Comparison of ENCODE assay signal across 1 cellular context in genomic region chr1:236604218-236605029, GRCh38.
TF ChIP-seq lines count a peak whose summit lies in the region.

A gene with protein sequence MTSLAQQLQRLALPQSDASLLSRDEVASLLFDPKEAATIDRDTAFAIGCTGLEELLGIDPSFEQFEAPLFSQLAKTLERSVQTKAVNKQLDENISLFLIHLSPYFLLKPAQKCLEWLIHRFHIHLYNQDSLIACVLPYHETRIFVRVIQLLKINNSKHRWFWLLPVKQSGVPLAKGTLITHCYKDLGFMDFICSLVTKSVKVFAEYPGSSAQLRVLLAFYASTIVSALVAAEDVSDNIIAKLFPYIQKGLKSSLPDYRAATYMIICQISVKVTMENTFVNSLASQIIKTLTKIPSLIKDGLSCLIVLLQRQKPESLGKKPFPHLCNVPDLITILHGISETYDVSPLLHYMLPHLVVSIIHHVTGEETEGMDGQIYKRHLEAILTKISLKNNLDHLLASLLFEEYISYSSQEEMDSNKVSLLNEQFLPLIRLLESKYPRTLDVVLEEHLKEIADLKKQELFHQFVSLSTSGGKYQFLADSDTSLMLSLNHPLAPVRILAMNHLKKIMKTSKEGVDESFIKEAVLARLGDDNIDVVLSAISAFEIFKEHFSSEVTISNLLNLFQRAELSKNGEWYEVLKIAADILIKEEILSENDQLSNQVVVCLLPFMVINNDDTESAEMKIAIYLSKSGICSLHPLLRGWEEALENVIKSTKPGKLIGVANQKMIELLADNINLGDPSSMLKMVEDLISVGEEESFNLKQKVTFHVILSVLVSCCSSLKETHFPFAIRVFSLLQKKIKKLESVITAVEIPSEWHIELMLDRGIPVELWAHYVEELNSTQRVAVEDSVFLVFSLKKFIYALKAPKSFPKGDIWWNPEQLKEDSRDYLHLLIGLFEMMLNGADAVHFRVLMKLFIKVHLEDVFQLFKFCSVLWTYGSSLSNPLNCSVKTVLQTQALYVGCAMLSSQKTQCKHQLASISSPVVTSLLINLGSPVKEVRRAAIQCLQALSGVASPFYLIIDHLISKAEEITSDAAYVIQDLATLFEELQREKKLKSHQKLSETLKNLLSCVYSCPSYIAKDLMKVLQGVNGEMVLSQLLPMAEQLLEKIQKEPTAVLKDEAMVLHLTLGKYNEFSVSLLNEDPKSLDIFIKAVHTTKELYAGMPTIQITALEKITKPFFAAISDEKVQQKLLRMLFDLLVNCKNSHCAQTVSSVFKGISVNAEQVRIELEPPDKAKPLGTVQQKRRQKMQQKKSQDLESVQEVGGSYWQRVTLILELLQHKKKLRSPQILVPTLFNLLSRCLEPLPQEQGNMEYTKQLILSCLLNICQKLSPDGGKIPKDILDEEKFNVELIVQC (N-terminal part only) (minus strand): TSS chr1:236604516. CDS start chr1:236604095, 421 bp downstream.

TF ChIP-seq in K562, 482 proteins besides CTCF, POLR2A, EP300 and RAD21 (continued from another document and continues in another):
- TF ChIP-seq ZBTB9 (CRISPR knock-in tag; IDR thresholded peaks at IDR 0.05) (0 out of 2 replicates have a peak, but pooled peaks have one; percentile 26), NR1H2 (CRISPR knock-in tag; IDR thresholded peaks at IDR 0.05) (no peak), SRSF9 (IDR thresholded peaks at IDR 0.05; ENCODE audit: borderline replicate concordance, low read depth, low read length) (no peak), ZNF41 (CRISPR knock-in tag; conservative IDR thresholded peaks at IDR 0.05) (0 out of 2 replicates have a peak, but pooled peaks have one; percentile 56), ZNF174 (CRISPR knock-in tag; IDR thresholded peaks at IDR 0.05) (no peak), LEF1 (IDR thresholded peaks at IDR 0.05) (no peak; the same call in 1 of the 2 replicates), HDGF (IDR thresholded peaks at IDR 0.05) (no peak), ATF6 (CRISPR knock-in tag; IDR thresholded peaks at IDR 0.05) (no peak), TFAP4 (CRISPR knock-in tag; IDR thresholded peaks at IDR 0.05; ENCODE audit: borderline replicate concordance) (peak; percentile 89), CBFB (CRISPR knock-in tag; IDR thresholded peaks at IDR 0.05) (no peak), CHAMP1 (IDR thresholded peaks at IDR 0.05) (no peak), ZNF124 (CRISPR knock-in tag; IDR thresholded peaks at IDR 0.05) (no peak), SNRNP70 (optimal IDR thresholded peaks at IDR 0.05; ENCODE audit: low read depth, low read length) (no peak), BCLAF1 (IDR thresholded peaks at IDR 0.05; ENCODE audit: borderline replicate concordance in 1 of 2, control insufficient read depth in 1 of 2, low read depth in 2 of 2, low read length in 1 of 2) (no peak), ILK (tag; IDR thresholded peaks at IDR 0.05; ENCODE audit: borderline replicate concordance, low read depth) (no peak), GABPA (tag; conservative IDR thresholded peaks at IDR 0.05; ENCODE audit: low read depth) (peak; percentile 96), STAT5B (CRISPR knock-in tag; IDR thresholded peaks at IDR 0.05) (no peak), ARNT (IDR thresholded peaks at IDR 0.05) (0 out of 4 replicates have a peak, but pooled peaks of 1 of the 2 experiments have one; percentile 13), KLF1 (tag; IDR thresholded peaks at IDR 0.05) (no peak), ZNF766 (CRISPR knock-in tag; conservative IDR thresholded peaks at IDR 0.05) (no peak), ZNF830 (CRISPR knock-in tag; IDR thresholded peaks at IDR 0.05) (no peak), ZNF639 (CRISPR knock-in tag; conservative IDR thresholded peaks at IDR 0.05 in 1 of 2, IDR thresholded peaks at IDR 0.05 in 1 of 2) (no peak), POLR2B (IDR thresholded peaks at IDR 0.05; ENCODE audit: low read depth, partially characterized antibody) (peak; percentile 83)
- TF ChIP-seq, protein P1, sequence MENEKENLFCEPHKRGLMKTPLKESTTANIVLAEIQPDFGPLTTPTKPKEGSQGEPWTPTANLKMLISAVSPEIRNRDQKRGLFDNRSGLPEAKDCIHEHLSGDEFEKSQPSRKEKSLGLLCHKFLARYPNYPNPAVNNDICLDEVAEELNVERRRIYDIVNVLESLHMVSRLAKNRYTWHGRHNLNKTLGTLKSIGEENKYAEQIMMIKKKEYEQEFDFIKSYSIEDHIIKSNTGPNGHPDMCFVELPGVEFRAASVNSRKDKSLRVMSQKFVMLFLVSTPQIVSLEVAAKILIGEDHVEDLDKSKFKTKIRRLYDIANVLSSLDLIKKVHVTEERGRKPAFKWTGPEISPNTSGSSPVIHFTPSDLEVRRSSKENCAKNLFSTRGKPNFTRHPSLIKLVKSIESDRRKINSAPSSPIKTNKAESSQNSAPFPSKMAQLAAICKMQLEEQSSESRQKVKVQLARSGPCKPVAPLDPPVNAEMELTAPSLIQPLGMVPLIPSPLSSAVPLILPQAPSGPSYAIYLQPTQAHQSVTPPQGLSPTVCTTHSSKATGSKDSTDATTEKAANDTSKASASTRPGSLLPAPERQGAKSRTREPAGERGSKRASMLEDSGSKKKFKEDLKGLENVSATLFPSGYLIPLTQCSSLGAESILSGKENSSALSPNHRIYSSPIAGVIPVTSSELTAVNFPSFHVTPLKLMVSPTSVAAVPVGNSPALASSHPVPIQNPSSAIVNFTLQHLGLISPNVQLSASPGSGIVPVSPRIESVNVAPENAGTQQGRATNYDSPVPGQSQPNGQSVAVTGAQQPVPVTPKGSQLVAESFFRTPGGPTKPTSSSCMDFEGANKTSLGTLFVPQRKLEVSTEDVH (IDR thresholded peaks at IDR 0.05; ENCODE audit: low read depth, partially characterized antibody): peak; percentile 96
- TF ChIP-seq, protein P2, sequence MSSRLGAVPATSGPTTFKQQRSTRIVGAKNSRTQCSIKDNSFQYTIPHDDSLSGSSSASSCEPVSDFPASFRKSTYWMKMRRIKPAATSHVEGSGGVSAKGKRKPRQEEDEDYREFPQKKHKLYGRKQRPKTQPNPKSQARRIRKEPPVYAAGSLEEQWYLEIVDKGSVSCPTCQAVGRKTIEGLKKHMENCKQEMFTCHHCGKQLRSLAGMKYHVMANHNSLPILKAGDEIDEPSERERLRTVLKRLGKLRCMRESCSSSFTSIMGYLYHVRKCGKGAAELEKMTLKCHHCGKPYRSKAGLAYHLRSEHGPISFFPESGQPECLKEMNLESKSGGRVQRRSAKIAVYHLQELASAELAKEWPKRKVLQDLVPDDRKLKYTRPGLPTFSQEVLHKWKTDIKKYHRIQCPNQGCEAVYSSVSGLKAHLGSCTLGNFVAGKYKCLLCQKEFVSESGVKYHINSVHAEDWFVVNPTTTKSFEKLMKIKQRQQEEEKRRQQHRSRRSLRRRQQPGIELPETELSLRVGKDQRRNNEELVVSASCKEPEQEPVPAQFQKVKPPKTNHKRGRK (tag; IDR thresholded peaks at IDR 0.05): no peak
- TF ChIP-seq, protein P3, sequence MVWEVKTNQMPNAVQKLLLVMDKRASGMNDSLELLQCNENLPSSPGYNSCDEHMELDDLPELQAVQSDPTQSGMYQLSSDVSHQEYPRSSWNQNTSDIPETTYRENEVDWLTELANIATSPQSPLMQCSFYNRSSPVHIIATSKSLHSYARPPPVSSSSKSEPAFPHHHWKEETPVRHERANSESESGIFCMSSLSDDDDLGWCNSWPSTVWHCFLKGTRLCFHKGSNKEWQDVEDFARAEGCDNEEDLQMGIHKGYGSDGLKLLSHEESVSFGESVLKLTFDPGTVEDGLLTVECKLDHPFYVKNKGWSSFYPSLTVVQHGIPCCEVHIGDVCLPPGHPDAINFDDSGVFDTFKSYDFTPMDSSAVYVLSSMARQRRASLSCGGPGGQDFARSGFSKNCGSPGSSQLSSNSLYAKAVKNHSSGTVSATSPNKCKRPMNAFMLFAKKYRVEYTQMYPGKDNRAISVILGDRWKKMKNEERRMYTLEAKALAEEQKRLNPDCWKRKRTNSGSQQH (CRISPR knock-in tag; IDR thresholded peaks at IDR 0.05): peak; percentile 44; the same call in 1 of the 2 replicates
- TF ChIP-seq, protein P4, sequence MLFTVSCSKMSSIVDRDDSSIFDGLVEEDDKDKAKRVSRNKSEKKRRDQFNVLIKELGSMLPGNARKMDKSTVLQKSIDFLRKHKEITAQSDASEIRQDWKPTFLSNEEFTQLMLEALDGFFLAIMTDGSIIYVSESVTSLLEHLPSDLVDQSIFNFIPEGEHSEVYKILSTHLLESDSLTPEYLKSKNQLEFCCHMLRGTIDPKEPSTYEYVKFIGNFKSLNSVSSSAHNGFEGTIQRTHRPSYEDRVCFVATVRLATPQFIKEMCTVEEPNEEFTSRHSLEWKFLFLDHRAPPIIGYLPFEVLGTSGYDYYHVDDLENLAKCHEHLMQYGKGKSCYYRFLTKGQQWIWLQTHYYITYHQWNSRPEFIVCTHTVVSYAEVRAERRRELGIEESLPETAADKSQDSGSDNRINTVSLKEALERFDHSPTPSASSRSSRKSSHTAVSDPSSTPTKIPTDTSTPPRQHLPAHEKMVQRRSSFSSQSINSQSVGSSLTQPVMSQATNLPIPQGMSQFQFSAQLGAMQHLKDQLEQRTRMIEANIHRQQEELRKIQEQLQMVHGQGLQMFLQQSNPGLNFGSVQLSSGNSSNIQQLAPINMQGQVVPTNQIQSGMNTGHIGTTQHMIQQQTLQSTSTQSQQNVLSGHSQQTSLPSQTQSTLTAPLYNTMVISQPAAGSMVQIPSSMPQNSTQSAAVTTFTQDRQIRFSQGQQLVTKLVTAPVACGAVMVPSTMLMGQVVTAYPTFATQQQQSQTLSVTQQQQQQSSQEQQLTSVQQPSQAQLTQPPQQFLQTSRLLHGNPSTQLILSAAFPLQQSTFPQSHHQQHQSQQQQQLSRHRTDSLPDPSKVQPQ (CRISPR knock-in tag; IDR thresholded peaks at IDR 0.05; ENCODE audit: borderline replicate concordance): no peak
